Comparison of ENCODE assay signal across 34 cellular contexts in genomic region chr5:136225796-136226195, GRCh38. TPM values are rescaled to one million over a fixed set of nuclear protein-coding genes. Genes with fewer than 3 reads are reported as not detected.
"Had no signal": no experiment of that assay in that cellular context is flagged by ENCODE, and none has a peak within 500 bp of the region (broad histone marks: within the 10 kb centered on the region; RNA-seq: fewer than 3 reads in every experiment).

No MANE protein-coding gene starts in this region.

- H3K9me3 ChIP-seq: body of pancreas, breast epithelium, Peyer's patch had no signal

- DNase-seq: activated CD4-positive, alpha-beta T cell treated with anti-CD3 and anti-CD28 coated beads for 36 hours; activated CD4-positive, alpha-beta T cell treated with anti-CD3 and anti-CD28 coated beads, Interleukin-2, amount 10 ng/mL, durations not matched to agents 7 days and 5 days; activated CD4-positive, alpha-beta T cell treated with anti-CD3 and anti-CD28 coated beads, Interleukin-2, amount 50 U/mL, for 48 hours; activated CD8-positive, alpha-beta T cell treated with anti-CD3 and anti-CD28 coated beads, Interleukin-2, amount 10 ng/mL, durations not matched to agents 7 days and 5 days; activated gamma-delta T cell; activated naive CD4-positive, alpha-beta T cell treated with Interleukin-2 at 50 U/mL for 16 hours; activated naive CD8-positive, alpha-beta T cell treated with anti-CD3 and anti-CD28 coated beads, Interleukin-2, amount 10 ng/mL, durations not matched to agents 7 days and 5 days; activated T-cell treated with anti-CD3 and anti-CD28 coated beads, Interleukin-2, amount 50 U/mL, for 24 hours; body of pancreas; caudate nucleus; MG63; NCI-H1048; NCI-H1105 treated with DMSO at 0.1 percent for 48 hours; NCI-H1436; NCI-H1694; NCI-H1930; NCI-H2081 treated with DMSO at 0.1 percent for 48 hours; NCI-H226; NCI-H524 treated with DMSO at 0.1 percent for 48 hours; NK-92 treated with Interleukin-12 subunit alpha and Interleukin-12 subunit beta, amount 100 ng/mL, for 24 hours; PC-3; Right ventricle myocardium superior had no signal

- H3K4me3 ChIP-seq: body of pancreas, breast epithelium, MG63, Peyer's patch, SK-N-MC had no signal

- H3K27me3 ChIP-seq: body of pancreas, breast epithelium, Peyer's patch had no signal

- FAIRE-seq: astrocyte, TTC549 had no signal

- H3K9ac ChIP-seq: KMS-11 had no signal

- H3K4me1 ChIP-seq: body of pancreas, breast epithelium had no signal

- H3K36me3 ChIP-seq: breast epithelium, MG63, Peyer's patch had no signal

- ATAC-seq: activated CD4-positive, alpha-beta T cell treated with anti-CD3 and anti-CD28 coated beads for 36 hours; activated CD4-positive, CD25-positive, alpha-beta regulatory T cell treated with anti-CD3 and anti-CD28 coated beads, Interleukin-2, amount 50 U/mL, for 24 hours; activated CD8-positive, alpha-beta T cell treated with anti-CD3 and anti-CD28 coated beads, Interleukin-2, amount 10 ng/mL, durations not matched to agents 7 days and 5 days; PC-3; WTC11 had no signal

- H3K4me2 ChIP-seq: KMS-11 had no signal

- H3K27ac ChIP-seq: body of pancreas, breast epithelium, KMS-11, Peyer's patch, RWPE1, SK-N-MC had no signal

RNA-seq across cellular contexts. Expression of gene SMIM32, which starts 32.8 kb away (rescaled TPM):
- total RNA-seq: activated CD4-positive, alpha-beta T cell treated with anti-CD3 and anti-CD28 coated beads for 36 hours; activated CD4-positive, alpha-beta T cell treated with anti-CD3 and anti-CD28 coated beads, Interleukin-2, amount 10 ng/mL, durations not matched to agents 7 days and 5 days; activated CD8-positive, alpha-beta T cell treated with anti-CD3 and anti-CD28 coated beads, Interleukin-2, amount 10 ng/mL, durations not matched to agents 7 days and 5 days; activated naive CD8-positive, alpha-beta T cell treated with anti-CD3 and anti-CD28 coated beads, Interleukin-2, amount 10 ng/mL, durations not matched to agents 7 days and 5 days; activated T-helper 2 cell treated with anti-CD3 and anti-CD28 coated beads, Interferon-gamma antibody, Interleukin-2, Interleukin-4, amounts not matched to agents 10 μg/mL and 5 μg/mL and 100 μg/mL, durations not matched to agents 14 hours and 24 hours and 36 hours; breast epithelium; NCI-H460; PC-3; Right ventricle myocardium superior; T-helper 1 cell treated with Interleukin-12 subunit alpha and Interleukin-12 subunit beta and Interleukin-4 antibody, amounts not matched to agents 30 ng/mL and 1 ng/mL, for 36 hours had no signal
